Comparison of ENCODE assay signal across 8 cellular contexts in genomic region chr10:128150045-128150493, GRCh38.
A peak's percentile ranks its signal among the peaks of the same experiment; 100 is the strongest.
DNase-seq lines count a peak whose midpoint lies in the region; ATAC-seq lines count a peak whose summit lies in the region.

No MANE protein-coding gene starts in this region.

- peaks cover 4% of the 10 kb centered on the region for H3K36me3 Mint-ChIP-seq in memory B cell

- peaks cover 8% of the 10 kb centered on the region for H3K4me1 Mint-ChIP-seq in memory B cell

- peaks cover 5% of the 10 kb centered on the region for H3K9me3 Mint-ChIP-seq in memory B cell

- peak overlapping the region; percentile 47 for H3K4me3 Mint-ChIP-seq in memory B cell

- no peak overlapping the region for H3K27ac Mint-ChIP-seq in memory B cell

- peaks cover 9% of the 10 kb centered on the region for H3K27me3 Mint-ChIP-seq in memory B cell

- DNase-seq in NCI-H446 (lab: John Stamatoyannopoulos, UW) (peak; percentile 4 to 53), NCI-H446 treated with DMSO at 0.1 percent for 48 hours (lab: John Stamatoyannopoulos, UW) (no peak), NCI-H2227 treated with DMSO at 0.1 percent for 48 hours (lab: John Stamatoyannopoulos, UW) (peak; percentile 53), memory B cell (ENCODE audit: low spot score in 2 of 2) (peak; percentile 62 to 64)
- peak; percentile 72 to 77 for DNase-seq in activated CD4-positive, alpha-beta T cell treated with anti-CD3 and anti-CD28 coated beads, Interleukin-2, amount 50 U/mL, for 48 hours
- DNase-seq in effector CD4-positive, alpha-beta T cell: peak; percentile 70
- peak; percentile 43 for DNase-seq in stimulated activated CD8-positive, alpha-beta memory T cell treated with anti-CD3 and anti-CD28 coated beads, Interleukin-12 subunit alpha, Interleukin-12 subunit beta, amount 100 ng/mL, for 24 hours (ENCODE audit: extremely low read depth)

- ATAC-seq in HG02973 (IDR thresholded peaks at IDR 0.05; ENCODE audit: unreplicated experiment) (peak; percentile 87), memory B cell (ENCODE audit: low read depth) (peak; percentile 73)
